ENCODE assay signal across 23 cellular contexts in genomic region chr11:24515632-24516031, GRCh38. TPM values are rescaled to one million over a fixed set of nuclear protein-coding genes. Genes with fewer than 3 reads are reported as not detected.
DNase-seq lines count a peak whose midpoint lies in the region; ATAC-seq, FAIRE-seq and TF ChIP-seq lines count a peak whose summit lies in the region.
"Had no signal": no experiment of that assay in that cellular context is flagged by ENCODE, and none has a peak within 500 bp of the region (broad histone marks: within the 10 kb centered on the region; RNA-seq: fewer than 3 reads in every experiment).

No MANE protein-coding gene starts in this region.

- POLR2A ChIA-PET in HepG2 (lab: Yijun Ruan, JAX): no interaction called here

- CTCF ChIA-PET in HepG2 (lab: Yijun Ruan, JAX; ENCODE audit: low intra/inter-chr PET ratio, low total read pairs): no interaction called here

- no peaks in the 10 kb centered on the region for H3K9me3 ChIP-seq in HepG2 (ENCODE audit: low read length)
- no peaks in the 10 kb centered on the region for H3K9me3 ChIP-seq in right lobe of liver
- no peaks in the 10 kb centered on the region for H3K9me3 ChIP-seq in uterus
- H3K9me3 ChIP-seq: A549, MG63 had no signal

- H3K27ac ChIP-seq in HepG2 (ENCODE audit: extremely low read length, insufficient read depth, low read length) (no peak overlapping the region), right lobe of liver (no peak overlapping the region), uterus (no peak overlapping the region)
- H3K27ac ChIP-seq: A549, GM23248, SK-N-MC had no signal

- no peak overlapping the region for H3K4me2 ChIP-seq in HepG2 (ENCODE audit: low read depth, low read length)
- H3K4me2 ChIP-seq: A549 had no signal

- TF ChIP-seq POLR2A in HepG2 (IDR thresholded peaks at IDR 0.05; ENCODE audit: insufficient read depth in 1 of 2, low read depth in 2 of 2, low read length in 2 of 2): no peak
- TF ChIP-seq POLR2A in right lobe of liver (IDR thresholded peaks at IDR 0.05): no peak
- no peak for TF ChIP-seq POLR2A in uterus (IDR thresholded peaks at IDR 0.05)

- 6% methylated on average over 1 of the region's 1 CpG for WGBS in HepG2 (ENCODE audit: low lambda C conversion rate)
- WGBS in right lobe of liver (ENCODE audit: insufficient coverage, low coverage, low lambda C conversion rate, missing lambda C conversion rate): 60% methylated on average over 1 of the region's 1 CpG

- intact Hi-C loops in HepG2 (cut with micrococcal nuclease; ENCODE audit: unreplicated experiment): no loop called here
- intact Hi-C loops in right lobe of liver (cut with DNase I): no loop called here
- intact Hi-C loops in uterus (cut with DNase I; ENCODE audit: low total_unique reads): no loop called here

- H3K4me1 ChIP-seq in HepG2 (ENCODE audit: insufficient read depth, low read length) (no peaks in the 10 kb centered on the region), right lobe of liver (no peaks in the 10 kb centered on the region), uterus (no peaks in the 10 kb centered on the region)
- H3K4me1 ChIP-seq: A549 had no signal

- in situ Hi-C loops in HepG2 (cut with HindIII; ENCODE audit: extremely low pct_ligation_motif_present, low pct_unique_long_range_greater_than_20kb): no loop called here

- no peaks in the 10 kb centered on the region for H3K36me3 ChIP-seq in HepG2 (replicated peaks in 1 of 2; ENCODE audit: control insufficient read depth in 1 of 2, insufficient read depth in 2 of 2, low read length in 2 of 2)
- H3K36me3 ChIP-seq in right lobe of liver: no peaks in the 10 kb centered on the region
- no peaks in the 10 kb centered on the region for H3K36me3 ChIP-seq in uterus
- H3K36me3 ChIP-seq: MG63 had no signal

- BruUV-seq in HepG2 (replicated peaks; lab: Mats Ljungman, UMichigan): no TSS peak

- H3K79me2 ChIP-seq in HepG2 (ENCODE audit: insufficient read depth, low read length): no peaks in the 10 kb centered on the region

- TF ChIP-seq CTCF in HepG2 (CRISPR knock-in tag; IDR thresholded peaks at IDR 0.05) (no peak), right lobe of liver (IDR thresholded peaks at IDR 0.05) (no peak), uterus (IDR thresholded peaks at IDR 0.05) (no peak)

- no peak for TF ChIP-seq RAD21 in HepG2 (CRISPR knock-in tag; IDR thresholded peaks at IDR 0.05)

- FAIRE-seq in HepG2 (lab: Jason Lieb, UNC): no peak
- FAIRE-seq: A549, GM12891 had no signal

- H3K9ac ChIP-seq in HepG2 (ENCODE audit: insufficient read depth, low read depth, low read length): no peak overlapping the region
- H3K9ac ChIP-seq: GM23248 had no signal

- peak; percentile 62; the same call in 2 of the 3 replicates for ATAC-seq in HepG2
- ATAC-seq in right lobe of liver: no peak
- ATAC-seq in HG03139 (IDR thresholded peaks at IDR 0.05; ENCODE audit: unreplicated experiment): no peak
- ATAC-seq: A549 had no signal

- TF ChIP-seq EP300 in HepG2 (IDR thresholded peaks at IDR 0.05; ENCODE audit: low read depth in 2 of 2, low read length in 2 of 2) (no peak), HepG2 (CRISPR knock-in tag; IDR thresholded peaks at IDR 0.05; ENCODE audit: borderline replicate concordance) (no peak)

- no peak for DNase-seq in HepG2 (ENCODE audit: low spot score)
- DNase-seq in right lobe of liver: no peak
- peak; percentile 15 for DNase-seq in SK-N-DZ (ENCODE audit: low spot score)
- peak; percentile 8 for DNase-seq in iPS-NIHi11 (ENCODE audit: low spot score)
- no peak for DNase-seq in SKM-1 (lab: John Stamatoyannopoulos, UW; ENCODE audit: unreplicated experiment)
- DNase-seq in uterus: no peak
- DNase-seq: CD4-positive, alpha-beta memory T cell; DMS153; GM23248; IMR-90; Karpas-422; MG63; NCI-H1092 treated with DMSO at 0.1 percent for 48 hours; NCI-H146; NCI-H2081; NCI-H345; NCI-H526; Right ventricle myocardium superior had no signal

- no peaks in the 10 kb centered on the region for H4K20me1 ChIP-seq in HepG2 (ENCODE audit: insufficient read depth, low read length)

- H3K4me3 ChIP-seq in HepG2 (replicated peaks in 1 of 3; ENCODE audit: insufficient read depth in 1 of 3, low read depth in 2 of 3, low read length in 3 of 3): no peak overlapping the region
- H3K4me3 ChIP-seq in right lobe of liver: no peak overlapping the region
- H3K4me3 ChIP-seq in uterus: no peak overlapping the region
- H3K4me3 ChIP-seq: A549, GM23248, MG63, SK-N-MC had no signal

- no peaks in the 10 kb centered on the region for H3K27me3 ChIP-seq in HepG2 (ENCODE audit: control insufficient read depth in 1 of 2, insufficient read depth in 2 of 2, low read length in 2 of 2)
- no peaks in the 10 kb centered on the region for H3K27me3 ChIP-seq in right lobe of liver
- no peaks in the 10 kb centered on the region for H3K27me3 ChIP-seq in uterus
- H3K27me3 ChIP-seq: MG63 had no signal

- no peak overlapping the region for H2AFZ ChIP-seq in HepG2 (ENCODE audit: low read length)
- H2AFZ ChIP-seq: GM23248 had no signal

TF ChIP-seq in HepG2, 621 proteins besides CTCF, POLR2A, EP300 and RAD21:
- no peak for TF ChIP-seq ISX (CRISPR knock-in tag; conservative IDR thresholded peaks at IDR 0.05)
- TF ChIP-seq, protein P1, sequence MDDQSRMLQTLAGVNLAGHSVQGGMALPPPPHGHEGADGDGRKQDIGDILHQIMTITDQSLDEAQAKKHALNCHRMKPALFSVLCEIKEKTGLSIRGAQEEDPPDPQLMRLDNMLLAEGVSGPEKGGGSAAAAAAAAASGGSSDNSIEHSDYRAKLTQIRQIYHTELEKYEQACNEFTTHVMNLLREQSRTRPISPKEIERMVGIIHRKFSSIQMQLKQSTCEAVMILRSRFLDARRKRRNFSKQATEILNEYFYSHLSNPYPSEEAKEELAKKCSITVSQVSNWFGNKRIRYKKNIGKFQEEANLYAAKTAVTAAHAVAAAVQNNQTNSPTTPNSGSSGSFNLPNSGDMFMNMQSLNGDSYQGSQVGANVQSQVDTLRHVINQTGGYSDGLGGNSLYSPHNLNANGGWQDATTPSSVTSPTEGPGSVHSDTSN (CRISPR knock-in tag; IDR thresholded peaks at IDR 0.05; ENCODE audit: borderline replicate concordance): no peak
- no peak for TF ChIP-seq RNF2 (conservative IDR thresholded peaks at IDR 0.05; ENCODE audit: low read depth)
- TF ChIP-seq ZBTB1 (CRISPR knock-in tag; IDR thresholded peaks at IDR 0.05; ENCODE audit: borderline replicate concordance): no peak
- no peak for TF ChIP-seq TEAD3 (CRISPR knock-in tag; optimal IDR thresholded peaks at IDR 0.05; ENCODE audit: borderline replicate concordance)
- TF ChIP-seq, protein P2, sequence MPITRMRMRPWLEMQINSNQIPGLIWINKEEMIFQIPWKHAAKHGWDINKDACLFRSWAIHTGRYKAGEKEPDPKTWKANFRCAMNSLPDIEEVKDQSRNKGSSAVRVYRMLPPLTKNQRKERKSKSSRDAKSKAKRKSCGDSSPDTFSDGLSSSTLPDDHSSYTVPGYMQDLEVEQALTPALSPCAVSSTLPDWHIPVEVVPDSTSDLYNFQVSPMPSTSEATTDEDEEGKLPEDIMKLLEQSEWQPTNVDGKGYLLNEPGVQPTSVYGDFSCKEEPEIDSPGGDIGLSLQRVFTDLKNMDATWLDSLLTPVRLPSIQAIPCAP (CRISPR knock-in tag; IDR thresholded peaks at IDR 0.05; ENCODE audit: low read depth): no peak
- TF ChIP-seq ZMYM2 (CRISPR knock-in tag; IDR thresholded peaks at IDR 0.05): no peak
TF ChIP-seq in HepG2: peak in this region for 0.

RNA-seq across cellular contexts. Expression of gene LUZP2, which starts 18.8 kb away (rescaled TPM):
- not detected in 2 replicates for total RNA-seq in HepG2 (2016; rRNA removed; fragmentation: Illumina TruSeq; extraction: Trizol)
- total RNA-seq in HepG2 (2016; cell fraction: cytosol; rRNA removed; fragmentation: Illumina TruSeq; extraction: Trizol; ENCODE audit: low read depth): not detected in 2 replicates
- total RNA-seq in HepG2 (2016; cell fraction: insoluble cytoplasmic fraction; rRNA removed; fragmentation: Illumina TruSeq; extraction: Trizol): not detected in 2 replicates
- not detected in 2 replicates for total RNA-seq in HepG2 (2016; cell fraction: membrane; rRNA removed; fragmentation: Illumina TruSeq; extraction: Trizol)
- total RNA-seq in HepG2 (2016; cell fraction: nucleus; rRNA removed; fragmentation: Illumina TruSeq; extraction: Trizol): not detected in 2 replicates
- not detected in 2 replicates for polyA plus RNA-seq in HepG2 (2011; rRNA removed)
- not detected in 2 replicates for polyA plus RNA-seq in HepG2 (2011; cell fraction: cytosol; rRNA removed)
- not detected in 2 replicates for polyA plus RNA-seq in HepG2 (2011; cell fraction: nucleus; rRNA removed)
- polyA plus RNA-seq in HepG2 (2012): not detected in 2 replicates
- not detected in 2 replicates for polyA plus RNA-seq in HepG2 (2016; cell fraction: cytosol; fragmentation: Illumina TruSeq; extraction: Trizol; ENCODE audit: low read depth)
- not detected in 2 replicates for polyA plus RNA-seq in HepG2 (2016; cell fraction: insoluble cytoplasmic fraction; fragmentation: Illumina TruSeq; extraction: Trizol; ENCODE audit: low read depth)
- polyA plus RNA-seq in HepG2 (2016; cell fraction: membrane; fragmentation: Illumina TruSeq; extraction: Trizol; ENCODE audit: low read depth): not detected in 2 replicates
- polyA plus RNA-seq in HepG2 (2016; cell fraction: nucleus; fragmentation: Illumina TruSeq; extraction: Trizol; ENCODE audit: insufficient read depth, low read depth): not detected in 2 replicates
- polyA minus RNA-seq in HepG2 (2011; rRNA and poly(A)+ RNA removed; ENCODE audit: low replicate concordance): not detected in 2 replicates
- polyA minus RNA-seq in HepG2 (2011; cell fraction: cytosol; rRNA and poly(A)+ RNA removed): not detected in 2 replicates
- not detected in 2 replicates for polyA minus RNA-seq in HepG2 (2011; cell fraction: nucleus; rRNA and poly(A)+ RNA removed)
- total RNA-seq in right lobe of liver: not detected
- 1.1 and 1.2 TPM in 2 replicates for polyA plus RNA-seq in SK-N-DZ (2014; cell fraction: cytosol; rRNA removed)
- 1.0 and 4.0 TPM in 2 replicates for polyA plus RNA-seq in SK-N-DZ (2014; cell fraction: nucleus; rRNA removed)
- 10 to 100 TPM in 1 of 4 donors, under 1 TPM in 1, not detected in 2; 0.24 to 13.8 TPM for total RNA-seq in uterus
- total RNA-seq: CD4-positive, alpha-beta memory T cell; GM23248; OCI-LY7; Right ventricle myocardium superior had no signal
- polyA plus RNA-seq: A549; CD4-positive, alpha-beta memory T cell; GM23248 had no signal

Comparison
In these comparisons a context has a peak if more than half of its experiments do, and no peak if none do; other contexts are left out.
1. DNase-seq: peak in SK-N-DZ (single experiment) and iPS-NIHi11 (single experiment); none in HepG2 (single experiment), right lobe of liver (0 of 3), SKM-1 (single experiment) and uterus (0 of 2).